In the genomic region with DNA sequence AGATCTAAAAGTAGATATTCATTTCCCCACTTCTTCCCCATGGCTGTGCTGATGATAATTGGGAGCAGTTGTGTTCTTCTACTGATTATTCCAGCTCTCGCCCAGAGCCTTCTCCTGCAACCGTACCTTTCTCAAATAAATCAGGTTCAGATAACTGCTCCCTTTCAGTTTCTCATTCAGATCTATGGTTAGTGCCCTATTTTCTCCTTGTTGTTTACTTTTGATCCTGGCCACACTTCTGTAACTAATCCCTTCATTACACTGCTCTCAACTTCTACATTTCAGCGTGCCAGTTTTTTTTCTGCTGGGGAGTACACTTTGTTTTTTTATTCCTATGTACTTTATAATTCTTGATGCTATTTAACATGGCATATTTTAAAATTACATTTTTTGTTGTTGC, we compare ENCODE assay signal across 23 cellular contexts.
"Had no signal": no experiment of that assay in that cellular context is flagged by ENCODE, and none has a peak within 500 bp of the region (broad histone marks: within the 10 kb centered on the region; RNA-seq: fewer than 3 reads in every experiment).

No MANE protein-coding gene starts in this region.

- H3K27me3 ChIP-seq: heart left ventricle, pancreas, sigmoid colon, spleen, suprapubic skin, tibial artery, vagina had no signal

- H3K4me3 ChIP-seq: heart left ventricle, lung, mucosa of descending colon, pancreas, prostate gland, sigmoid colon, spleen, suprapubic skin, thoracic aorta, tibial artery, vagina had no signal

- FAIRE-seq: pancreas, small intestine had no signal

- H3K27ac Mint-ChIP-seq: naive thymus-derived CD4-positive, alpha-beta T cell; natural killer cell treated with Interleukin-12 subunit alpha and Interleukin-12 subunit beta and Interleukin-15 and Interleukin-18, amount 100 ng/mL, for 72 hours; stimulated activated naive B cell treated with anti-CD40 and anti-IgM and Interleukin-4, amounts not matched to agents 10 μg/mL and 1 μg/mL and 100 μg/mL, for 72 hours; stimulated activated naive CD8-positive, alpha-beta T cell treated with anti-CD3 and anti-CD28 coated beads, Interleukin-15, Interleukin-2, amounts not matched to agents 100 ng/mL and 50 ng/mL, for 24 hours had no signal

- H3K36me3 ChIP-seq: pancreas, prostate gland, sigmoid colon, suprapubic skin, thoracic aorta, tibial artery, vagina had no signal

- DNase-seq: glutamatergic neuron; heart left ventricle; islet precursor cell; midbrain; mucosa of descending colon; naive thymus-derived CD4-positive, alpha-beta T cell; nucleus accumbens; pancreas; retina; right cardiac atrium; sigmoid colon; small intestine; spleen; stimulated activated naive B cell treated with anti-CD40 and anti-IgM and Interleukin-4, amounts not matched to agents 10 μg/mL and 1 μg/mL and 100 μg/mL, for 72 hours; tibial artery; trophoblast cell had no signal

- H3K9me3 Mint-ChIP-seq: natural killer cell treated with Interleukin-12 subunit alpha and Interleukin-12 subunit beta and Interleukin-15 and Interleukin-18, amount 100 ng/mL, for 72 hours; stimulated activated naive B cell treated with anti-CD40 and anti-IgM and Interleukin-4, amounts not matched to agents 10 μg/mL and 1 μg/mL and 100 μg/mL, for 72 hours; stimulated activated naive CD8-positive, alpha-beta T cell treated with anti-CD3 and anti-CD28 coated beads, Interleukin-15, Interleukin-2, amounts not matched to agents 100 ng/mL and 50 ng/mL, for 24 hours had no signal

- H3K4me1 ChIP-seq: prostate gland had no signal

- H3K27ac ChIP-seq: heart left ventricle, pancreas, prostate gland, sigmoid colon, spleen, suprapubic skin, thoracic aorta, tibial artery, vagina had no signal

- H3K9me3 ChIP-seq: heart left ventricle, mucosa of descending colon, pancreas, prostate gland, sigmoid colon, spleen, suprapubic skin, thoracic aorta, tibial artery, vagina had no signal

- H3K4me3 Mint-ChIP-seq: naive thymus-derived CD4-positive, alpha-beta T cell; natural killer cell treated with Interleukin-12 subunit alpha and Interleukin-12 subunit beta and Interleukin-15 and Interleukin-18, amount 100 ng/mL, for 72 hours; stimulated activated naive B cell treated with anti-CD40 and anti-IgM and Interleukin-4, amounts not matched to agents 10 μg/mL and 1 μg/mL and 100 μg/mL, for 72 hours; stimulated activated naive CD8-positive, alpha-beta T cell treated with anti-CD3 and anti-CD28 coated beads, Interleukin-15, Interleukin-2, amounts not matched to agents 100 ng/mL and 50 ng/mL, for 24 hours had no signal

- ATAC-seq: heart left ventricle; mucosa of descending colon; naive thymus-derived CD4-positive, alpha-beta T cell; natural killer cell treated with Interleukin-12 subunit alpha and Interleukin-12 subunit beta and Interleukin-15 and Interleukin-18, amount 100 ng/mL, for 72 hours; pancreas; right cardiac atrium; stimulated activated naive B cell treated with anti-CD40 and anti-IgM and Interleukin-4, amounts not matched to agents 10 μg/mL and 1 μg/mL and 100 μg/mL, for 72 hours had no signal
